Comparison of ENCODE assay signal across 25 cellular contexts in the genomic region with DNA sequence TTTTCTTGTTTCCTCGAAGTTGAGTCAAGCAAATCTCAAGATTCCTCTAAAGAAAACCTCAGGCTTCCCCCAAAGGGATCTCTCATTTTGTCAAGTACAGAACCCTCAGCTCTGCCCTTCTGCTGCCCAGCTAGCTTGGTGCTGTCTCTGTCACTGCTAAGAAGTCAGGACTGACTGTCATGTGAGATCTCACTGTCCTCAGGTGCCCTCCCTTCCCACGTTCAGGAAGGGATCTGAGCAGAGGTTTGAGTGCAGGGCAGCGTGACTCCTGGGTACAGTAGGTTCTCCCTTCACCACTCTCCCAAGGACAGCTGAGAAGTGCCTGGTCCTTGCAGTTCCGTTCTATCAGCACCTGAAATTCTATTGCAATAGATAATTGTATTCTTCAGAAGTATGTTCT.
DNase-seq lines count a peak whose midpoint lies in the region; ATAC-seq and TF ChIP-seq lines count a peak whose summit lies in the region.
"Had no signal": no experiment of that assay in that cellular context is flagged by ENCODE, and none has a peak within 500 bp of the region (broad histone marks: within the 10 kb centered on the region; RNA-seq: fewer than 3 reads in every experiment).

No MANE protein-coding gene starts in this region.

- H3K9me3 ChIP-seq in BLaER1: no peaks in the 10 kb centered on the region
- H3K9me3 ChIP-seq in testis: no peaks in the 10 kb centered on the region
- H3K9me3 ChIP-seq: A549, SK-N-SH had no signal

- H3K36me3 ChIP-seq in BLaER1 (no peaks in the 10 kb centered on the region), testis (ENCODE audit: low read depth, missing control alignments) (no peaks in the 10 kb centered on the region)

- no peak overlapping the region for H3K27ac ChIP-seq in BLaER1
- H3K27ac ChIP-seq in angular gyrus (ENCODE audit: low read depth, low read length): peak overlapping the region; percentile 51
- H3K27ac ChIP-seq in testis: peak overlapping the region; percentile 15 to 62
- H3K27ac ChIP-seq: A549, C4-2B, HL-60, RWPE1 had no signal

- H3K4me1 ChIP-seq in BLaER1 (peaks cover 52% of the 10 kb centered on the region), testis (peaks cover 13% of the 10 kb centered on the region)
- H3K4me1 ChIP-seq: A549 had no signal

- peak; percentile 90 for ATAC-seq in left ventricle myocardium superior
- ATAC-seq in HG02884 (IDR thresholded peaks at IDR 0.05; ENCODE audit: unreplicated experiment): no peak
- ATAC-seq: CD8-positive, alpha-beta T cell; GM12878 had no signal

- H3K4me3 ChIP-seq in BLaER1 (no peak overlapping the region), testis (no peak overlapping the region)
- H3K4me3 ChIP-seq: A549, GM12878 had no signal

- TF ChIP-seq POLR2A in testis (IDR thresholded peaks at IDR 0.05): no peak

- H3K9ac ChIP-seq in BLaER1: peak overlapping the region; percentile 12; the same call in 1 of the 2 replicates
- H3K9ac ChIP-seq: SK-N-SH had no signal

- no peaks in the 10 kb centered on the region for H3K27me3 ChIP-seq in BLaER1
- no peaks in the 10 kb centered on the region for H3K27me3 ChIP-seq in testis

- WGBS in testis, 2 donors: 37 to 39% methylated on average over 4 of the region's 4 CpGs

- peak overlapping the region; percentile 68 for H3K4me2 ChIP-seq in BLaER1
- H3K4me2 ChIP-seq: A549, SK-N-SH had no signal

- H4K20me1 ChIP-seq in BLaER1: no peaks in the 10 kb centered on the region

- intact Hi-C loops in left ventricle myocardium superior (cut with micrococcal nuclease): loop anchor here (5.0 kb wide), 1 partner anchor 781 kb away; no protein-coding TSS in a partner anchor
- intact Hi-C loops in testis (cut with DNase I; ENCODE audit: low total_unique reads): loop anchor here (5.0 kb wide), 1 partner anchor 781 kb away; no protein-coding TSS in a partner anchor

- TF ChIP-seq CTCF in testis (IDR thresholded peaks at IDR 0.05): no peak

- peak; percentile 55 for DNase-seq in left ventricle myocardium superior
- peak; percentile 63 for DNase-seq in testis
- no peak for DNase-seq in activated T-cell treated with anti-CD3 and anti-CD28 coated beads for 4 hours
- DNase-seq in stimulated activated CD4-positive, alpha-beta T cell treated with anti-CD3 and anti-CD28 coated beads, Interleukin-4, amount 100 ng/mL, for 1 hour: no peak
- DNase-seq: AML-193; CD8-positive, alpha-beta T cell; DMS 273 treated with DMSO at 0.1 percent for 48 hours; DMS79; EL; GDM1; NCI-H1048; NCI-H1417; NCI-H1694; NCI-H2029 treated with DMSO at 0.1 percent for 48 hours; NCI-H446 treated with DMSO at 0.1 percent for 48 hours; NCI-H526; SK-N-SH had no signal

Comparison
In these comparisons a context has a peak if more than half of its experiments do, and no peak if none do; other contexts are left out.
1. DNase-seq: peak in left ventricle myocardium superior (single experiment) and testis (single experiment); none in activated T-cell treated with anti-CD3 and anti-CD28 coated beads for 4 hours (single experiment) and stimulated activated CD4-positive, alpha-beta T cell treated with anti-CD3 and anti-CD28 coated beads, Interleukin-4, amount 100 ng/mL, for 1 hour (single experiment).